In the genomic region with DNA sequence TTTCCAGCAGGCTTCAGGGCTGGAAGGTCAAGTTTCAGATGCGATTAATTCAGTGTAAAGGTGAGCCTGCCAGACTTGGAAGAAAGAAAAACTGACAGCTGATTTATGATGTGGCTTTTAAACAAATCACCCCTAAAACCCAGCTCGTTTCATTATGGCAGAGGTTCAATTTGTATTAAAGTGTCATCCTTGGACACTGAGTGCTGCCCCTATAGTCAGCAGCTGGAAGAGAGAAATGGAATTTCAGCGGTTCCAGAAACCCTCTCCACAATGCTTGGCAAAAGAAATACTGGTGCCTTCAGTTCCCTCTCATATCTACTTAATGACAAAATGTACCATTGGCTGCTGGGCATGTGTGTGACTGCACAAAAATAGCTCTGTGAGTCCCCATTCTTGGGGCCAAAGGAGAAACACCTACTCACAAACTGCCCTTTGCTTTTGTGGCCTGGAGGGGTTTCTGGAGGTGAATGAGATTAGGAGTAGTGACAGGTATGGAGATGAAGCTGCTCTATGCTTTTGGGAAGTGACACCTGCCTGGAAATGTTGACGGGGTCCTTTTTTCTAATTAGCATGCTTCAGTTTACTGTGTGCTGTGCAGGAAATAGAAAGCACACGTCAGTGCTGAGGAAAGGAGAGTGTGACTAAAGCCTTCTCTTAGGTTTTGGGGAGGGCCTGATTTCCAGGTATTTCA, we compare ENCODE assay signal across 13 cellular contexts.
DNase-seq lines count a peak whose midpoint lies in the region; TF ChIP-seq lines count a peak whose summit lies in the region.
"Had no signal": no experiment of that assay in that cellular context is flagged by ENCODE, and none has a peak within 500 bp of the region (broad histone marks: within the 10 kb centered on the region; RNA-seq: fewer than 3 reads in every experiment).

No MANE protein-coding gene starts in this region.

- peaks cover 5 to 11% of the 10 kb centered on the region in 2 donors for H3K27me3 Mint-ChIP-seq in CD8-positive, alpha-beta memory T cell

- H3K36me3 Mint-ChIP-seq in CD8-positive, alpha-beta memory T cell, result no peaks in the 10 kb centered on the region
- H3K36me3 Mint-ChIP-seq: neural progenitor cell, WTC11 had no signal

- no peak overlapping the region for H3K4me3 ChIP-seq in choroid plexus epithelial cell (ENCODE audit: low read depth, low read length)
- peak overlapping the region; percentile 48 for H3K4me3 ChIP-seq in skeletal muscle satellite cell (ENCODE audit: low read length)
- H3K4me3 ChIP-seq in CD8-positive, alpha-beta memory T cell (ENCODE audit: low read length), result no peak overlapping the region
- H3K4me3 ChIP-seq: adrenal gland, neural progenitor cell had no signal

- H3K27ac Mint-ChIP-seq in CD8-positive, alpha-beta memory T cell, result no peak overlapping the region
- H3K27ac Mint-ChIP-seq: neural progenitor cell, WTC11 had no signal

- H3K9me3 Mint-ChIP-seq in CD8-positive, alpha-beta memory T cell, result no peaks in the 10 kb centered on the region
- H3K9me3 Mint-ChIP-seq: neural progenitor cell had no signal

- H3K4me1 Mint-ChIP-seq in CD8-positive, alpha-beta memory T cell, result peaks cover 0 to 11% (median 3%) of the 10 kb centered on the region in 3 donors

- H3K4me1 ChIP-seq in skeletal muscle satellite cell (ENCODE audit: control insufficient read depth, insufficient read depth, low read length), result peaks cover 48% of the 10 kb centered on the region
- H3K4me1 ChIP-seq in CD8-positive, alpha-beta memory T cell (ENCODE audit: insufficient read depth, low read length), result no peaks in the 10 kb centered on the region

- peak; percentile 7 for TF ChIP-seq CTCF in choroid plexus epithelial cell (conservative IDR thresholded peaks at IDR 0.05; ENCODE audit: low read depth, low read length)

- DNase-seq in DMS 273 (lab: John Stamatoyannopoulos, UW; ENCODE audit: unreplicated experiment), result peak; percentile 23
- no peak for DNase-seq in DMS 273 treated with DMSO at 0.1 percent for 48 hours (lab: John Stamatoyannopoulos, UW)
- DNase-seq in NCI-H774 (lab: John Stamatoyannopoulos, UW), result peak; percentile 37
- no peak for DNase-seq in choroid plexus epithelial cell (ENCODE audit: low read depth)
- DNase-seq in NCI-H2081 treated with DMSO at 0.1 percent for 48 hours (lab: John Stamatoyannopoulos, UW), result no peak
- no peak for DNase-seq in AML-193 (lab: John Stamatoyannopoulos, UW)
- no peak for DNase-seq in CD8-positive, alpha-beta memory T cell
- DNase-seq: MM.1S had no signal

- no peaks in the 10 kb centered on the region for H3K27me3 ChIP-seq in skeletal muscle satellite cell (ENCODE audit: control insufficient read depth, insufficient read depth, low read length)
- no peaks in the 10 kb centered on the region for H3K27me3 ChIP-seq in CD8-positive, alpha-beta memory T cell (ENCODE audit: insufficient read depth, low read length, poor library complexity, severe bottlenecking)
- H3K27me3 ChIP-seq: adrenal gland, neural progenitor cell had no signal

- CTCF ChIA-PET in CD8-positive, alpha-beta memory T cell (lab: Charles Lee), result no interaction called here

- H3K36me3 ChIP-seq in skeletal muscle satellite cell (ENCODE audit: insufficient read depth, low read length), result no peaks in the 10 kb centered on the region
- no peaks in the 10 kb centered on the region for H3K36me3 ChIP-seq in CD8-positive, alpha-beta memory T cell (ENCODE audit: insufficient read depth, low read length)
- H3K36me3 ChIP-seq: adrenal gland, neural progenitor cell had no signal

- H3K4me2 ChIP-seq in skeletal muscle satellite cell (ENCODE audit: low read length), result peak overlapping the region; percentile 65
- H3K4me2 ChIP-seq: neural progenitor cell had no signal

- H3K27ac ChIP-seq in CD8-positive, alpha-beta memory T cell (ENCODE audit: low read depth, low read length), result no peak overlapping the region
- H3K27ac ChIP-seq: 22Rv1, neural progenitor cell had no signal

- POLR2A ChIA-PET in CD8-positive, alpha-beta memory T cell (lab: Charles Lee), result no interaction called here

- peak overlapping the region; percentile 41 for H3K9ac ChIP-seq in skeletal muscle satellite cell (ENCODE audit: low read depth, low read length)
- H3K9ac ChIP-seq: neural progenitor cell had no signal

- peak overlapping the region in 3 of 7 donors; percentile 5 to 62 (median 19) for H3K4me3 Mint-ChIP-seq in CD8-positive, alpha-beta memory T cell
- H3K4me3 Mint-ChIP-seq: neural progenitor cell, WTC11 had no signal

- H3K9me3 ChIP-seq in skeletal muscle satellite cell (replicated peaks; ENCODE audit: low read length), result no peaks in the 10 kb centered on the region
- no peaks in the 10 kb centered on the region for H3K9me3 ChIP-seq in CD8-positive, alpha-beta memory T cell (ENCODE audit: low read length)
- H3K9me3 ChIP-seq: adrenal gland had no signal

Comparison
In these comparisons a context has a peak if more than half of its experiments do, and no peak if none do; other contexts are left out.
1. DNase-seq: peak in DMS 273 (single experiment) and NCI-H774 (single experiment); none in DMS 273 treated with DMSO at 0.1 percent for 48 hours (single experiment), choroid plexus epithelial cell (single experiment), NCI-H2081 treated with DMSO at 0.1 percent for 48 hours (single experiment), AML-193 (0 of 2) and CD8-positive, alpha-beta memory T cell (0 of 5).